12 cellular contexts compared by ENCODE assay signal in genomic region chr2:238895901-238896600, GRCh38. TPM values are rescaled to one million over a fixed set of nuclear protein-coding genes. Genes with fewer than 3 reads are reported as not detected.
DNase-seq lines count a peak whose midpoint lies in the region; ATAC-seq and TF ChIP-seq lines count a peak whose summit lies in the region.
"Had no signal": no experiment of that assay in that cellular context is flagged by ENCODE, and none has a peak within 500 bp of the region (broad histone marks: within the 10 kb centered on the region; RNA-seq: fewer than 3 reads in every experiment).

No MANE protein-coding gene starts in this region.

- H3K4me3 ChIP-seq in adrenal gland (no peak overlapping the region), right atrium auricular region (no peak overlapping the region), prostate gland (no peak overlapping the region)
- H3K4me3 ChIP-seq: HAP-1 had no signal

- H3K27ac ChIP-seq in adrenal gland (peak overlapping the region in 2 of 5 donors; percentile 21 to 86), right atrium auricular region (peak overlapping the region; percentile 51 to 64), prostate gland (peak overlapping the region; percentile 46 to 56)
- H3K27ac ChIP-seq: parathyroid adenoma had no signal

- H3K4me1 ChIP-seq in adrenal gland (replicated peaks in 1 of 2) (no peaks in the 10 kb centered on the region), right atrium auricular region (peaks cover 0 to 24% of the 10 kb centered on the region in 2 donors), prostate gland (replicated peaks) (peaks cover 7% of the 10 kb centered on the region)
- H3K4me1 ChIP-seq: HAP-1 had no signal

- H3K27me3 ChIP-seq in adrenal gland: no peaks in the 10 kb centered on the region
- H3K27me3 ChIP-seq in right atrium auricular region: no peaks in the 10 kb centered on the region
- no peaks in the 10 kb centered on the region for H3K27me3 ChIP-seq in prostate gland (replicated peaks; ENCODE audit: insufficient read depth)

- TF ChIP-seq POLR2A in adrenal gland (IDR thresholded peaks at IDR 0.05): no peak
- TF ChIP-seq POLR2A in prostate gland (IDR thresholded peaks at IDR 0.05): no peak

- peak; percentile 98 for DNase-seq in EL
- peak in 6 of 7 donors; percentile 37 to 67 (median 46) for DNase-seq in adrenal gland
- peak; percentile 90 for DNase-seq in right atrium auricular region (ENCODE audit: low spot score)
- DNase-seq in prostate gland (ENCODE audit: low spot score): no peak
- no peak for DNase-seq in NCI-H345 (lab: John Stamatoyannopoulos, UW)
- no peak for DNase-seq in hippocampal formation (lab: John Stamatoyannopoulos, UW)
- DNase-seq: DND-41, NCI-H1694 treated with DMSO at 0.1 percent for 48 hours had no signal

- H3K9me3 ChIP-seq in adrenal gland (replicated peaks in 1 of 3) (no peaks in the 10 kb centered on the region), right atrium auricular region (no peaks in the 10 kb centered on the region), prostate gland (no peaks in the 10 kb centered on the region)
- H3K9me3 ChIP-seq: HAP-1 had no signal

- H3K36me3 ChIP-seq in adrenal gland (replicated peaks in 1 of 2) (no peaks in the 10 kb centered on the region), right atrium auricular region (no peaks in the 10 kb centered on the region), prostate gland (no peaks in the 10 kb centered on the region)
- H3K36me3 ChIP-seq: HAP-1 had no signal

- intact Hi-C loops in adrenal gland (cut with DNase I): no loop called here
- intact Hi-C loops in prostate gland (cut with DNase I): loop anchor here (2.0 kb wide), 1 partner anchor 47 kb away; the partner anchor contains the start of gene TWIST2

- TF ChIP-seq CTCF in adrenal gland (IDR thresholded peaks at IDR 0.05): no peak
- TF ChIP-seq CTCF in right atrium auricular region (IDR thresholded peaks at IDR 0.05): no peak
- no peak for TF ChIP-seq CTCF in prostate gland (IDR thresholded peaks at IDR 0.05)

- no peak for ATAC-seq in GM19467 (IDR thresholded peaks at IDR 0.05; ENCODE audit: unreplicated experiment)
- ATAC-seq in GM19023 (IDR thresholded peaks at IDR 0.05; ENCODE audit: unreplicated experiment): no peak

- 41 to 53% (median 48%) methylated on average over 12 to 27 of the region's 27 CpGs for WGBS in adrenal gland, 4 donors
- 44% methylated on average over 27 of the region's 27 CpGs for WGBS in prostate gland

RNA-seq across cellular contexts. Expression of gene TWIST2, which starts 48.2 kb away (rescaled TPM):
- total RNA-seq in adrenal gland (10 to 100 TPM in 4 of 8 donors, 1 to 10 TPM in 4; 1.7 to 20.5 (median 8.5) TPM), right atrium auricular region (10 to 100 TPM in 1 of 2 donors, 1 to 10 TPM in 1; 6.2 to 26.1 TPM), prostate gland (10 to 100 TPM; 23.5 to 52.9 TPM)
- 10 to 100 TPM in 1 of 3 donors, 1 to 10 TPM in 2; 1.0 to 15.1 (median 6.6) TPM for polyA plus RNA-seq in adrenal gland

Comparison
In these comparisons a context has a peak if more than half of its experiments do, and no peak if none do; other contexts are left out.
1. DNase-seq: peak in EL (single experiment), adrenal gland (6 of 7) and right atrium auricular region (single experiment); none in prostate gland (single experiment), NCI-H345 (single experiment) and hippocampal formation (0 of 2).